ENCODE assay signal across 8 cellular contexts in the genomic region with DNA sequence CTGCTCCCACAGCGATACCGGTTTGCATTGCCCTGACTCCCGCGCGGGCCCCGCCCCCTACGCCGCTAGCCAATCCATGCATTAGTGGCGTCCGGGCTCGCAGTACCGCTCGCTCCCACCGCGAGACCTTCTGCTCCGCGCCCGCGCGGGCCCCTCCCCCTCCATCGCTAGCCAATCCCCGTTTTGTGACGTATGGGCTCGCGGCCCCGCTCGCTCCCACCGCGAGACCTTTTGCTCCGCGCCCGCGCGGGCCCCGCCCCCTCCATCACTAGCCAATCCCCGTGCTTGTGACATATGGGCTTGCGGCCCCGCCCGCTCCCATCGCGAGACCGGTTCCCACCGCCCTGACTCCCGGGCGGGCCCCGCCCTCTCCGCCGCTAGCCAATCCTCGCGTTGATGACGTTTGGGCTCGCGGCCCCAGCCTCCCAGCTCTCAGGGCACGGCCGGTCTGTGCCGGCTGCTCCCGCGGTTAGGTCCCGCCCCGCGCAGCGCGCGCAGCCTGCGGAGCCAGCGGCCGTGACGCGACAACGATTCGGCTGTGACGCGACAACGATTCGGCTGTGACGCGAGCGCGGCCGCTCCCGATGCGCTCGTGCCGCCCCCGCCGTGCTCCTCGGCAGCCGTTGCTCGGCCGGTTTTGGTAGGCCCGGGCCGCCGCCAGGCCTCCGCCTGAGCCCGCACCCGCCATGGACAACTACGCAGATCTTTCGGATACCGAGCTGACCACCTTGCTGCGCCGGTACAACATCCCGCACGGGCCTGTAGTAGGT. TPM values are rescaled to one million over a fixed set of nuclear protein-coding genes. Genes with fewer than 3 reads are reported as not detected.
DNase-seq lines count a peak whose midpoint lies in the region; ATAC-seq and TF ChIP-seq lines count a peak whose summit lies in the region.

EMD (plus strand) TSS at position 497 of the 770 bp plus-strand sequence; CDS start at position 687, 190 bp downstream.

- no CpG with 5 or more reads among the region's 103 CpGs for WGBS in trophoblast cell (ENCODE audit: extremely low coverage, insufficient coverage, insufficient read length)
- 59% methylated on average over 101 of the region's 103 CpGs; no CpG with 5 or more reads in 1 of the 2 donors for WGBS in transverse colon (ENCODE audit: low coverage in 1 of 2), 2 donors

- in situ Hi-C loops in transverse colon (cut with MboI; ENCODE audit: low pct_ligation_motif_present in 1 of 4, low pct_unique_long_range_greater_than_20kb in 1 of 4, low sequenced_read_pairs in 3 of 4) = no loop called here

- H3K9me3 ChIP-seq in adipocyte (ENCODE audit: control insufficient read depth, low read length) (no peaks in the 10 kb centered on the region), trophoblast cell (ENCODE audit: insufficient read depth, low read depth, low read length) (no peaks in the 10 kb centered on the region), transverse colon (no peaks in the 10 kb centered on the region)

- H2AK5ac ChIP-seq in trophoblast cell (ENCODE audit: low read length) = peak within 1 kb of the TSS; percentile 88

- peak; percentile 81 for TF ChIP-seq POLR2A in transverse colon (IDR thresholded peaks at IDR 0.05)

- H4K8ac ChIP-seq in trophoblast cell (ENCODE audit: low read depth, low read length) = peak within 1 kb of the TSS; percentile 91

- H3K4me1 ChIP-seq in adipocyte (ENCODE audit: control insufficient read depth, insufficient read depth, low read length) (peaks cover 12% of the 10 kb centered on the region), trophoblast cell (ENCODE audit: control insufficient read depth in 1 of 2, insufficient read depth in 2 of 2, low read length in 2 of 2) (peaks cover 14 to 18% of the 10 kb centered on the region in 2 experiments), transverse colon (peaks cover 0 to 20% (median 10%) of the 10 kb centered on the region in 4 donors)

- peak within 1 kb of the TSS; percentile 89 for H2AFZ ChIP-seq in trophoblast cell (ENCODE audit: insufficient read depth, low read length, poor library complexity)

- H3K4me3 ChIP-seq in GM12864 (ENCODE audit: low read depth, low read length) = peak within 1 kb of the TSS; percentile 88
- peak within 1 kb of the TSS; percentile 86 for H3K4me3 ChIP-seq in adipocyte (ENCODE audit: low read length)
- peak within 1 kb of the TSS; percentile 93 for H3K4me3 ChIP-seq in trophoblast cell (ENCODE audit: low read depth, low read length)
- peak within 1 kb of the TSS; percentile 62 to 92 (median 80) for H3K4me3 ChIP-seq in transverse colon

- H3K23ac ChIP-seq in trophoblast cell (ENCODE audit: low read length) = no peak within 1 kb of the TSS

- peak within 1 kb of the TSS; percentile 96 for H3K4me2 ChIP-seq in trophoblast cell (ENCODE audit: low read length)

- peak within 1 kb of the TSS; percentile 93 for H3K14ac ChIP-seq in trophoblast cell (ENCODE audit: low read length)

- H3K36me3 ChIP-seq in adipocyte (ENCODE audit: control insufficient read depth, insufficient read depth, low read length, severe bottlenecking) (peaks cover 2% of the 10 kb centered on the region), trophoblast cell (ENCODE audit: control insufficient read depth in 1 of 2, insufficient read depth in 2 of 2, low read length in 2 of 2) (peaks cover 7 to 15% of the 10 kb centered on the region in 2 experiments), transverse colon (no peaks in the 10 kb centered on the region)

- H3K9ac ChIP-seq in adipocyte (ENCODE audit: low read length) (peak within 1 kb of the TSS; percentile 94), trophoblast cell (ENCODE audit: low read length) (peak within 1 kb of the TSS; percentile 97)

- no peaks in the 10 kb centered on the region for H3K27me3 ChIP-seq in adipocyte (replicated peaks; ENCODE audit: control insufficient read depth, insufficient read depth, low read length)
- no peaks in the 10 kb centered on the region for H3K27me3 ChIP-seq in trophoblast cell (ENCODE audit: insufficient read depth, low read length)
- no peaks in the 10 kb centered on the region for H3K27me3 ChIP-seq in transverse colon

- ATAC-seq in HG02759 (IDR thresholded peaks at IDR 0.05; ENCODE audit: unreplicated experiment) (peak; percentile 83), Right ventricle myocardium superior (ENCODE audit: poor library complexity) (peak; percentile 91)

- H2BK120ac ChIP-seq in trophoblast cell (ENCODE audit: insufficient read depth, low read length, poor library complexity) = peak within 1 kb of the TSS; percentile 85

- no peak for TF ChIP-seq CTCF in GM12864 (IDR thresholded peaks at IDR 0.05; ENCODE audit: low read depth, low read length, missing control alignments)
- TF ChIP-seq CTCF in transverse colon (IDR thresholded peaks at IDR 0.05) = peak in 2 of 5 experiments; percentile 14 to 26

- peak within 1 kb of the TSS; percentile 97 for H3K18ac ChIP-seq in trophoblast cell (ENCODE audit: low read length)

- peak within 1 kb of the TSS; percentile 90 for H4K91ac ChIP-seq in trophoblast cell (ENCODE audit: low read depth, low read length)

- TF ChIP-seq EP300 in transverse colon (IDR thresholded peaks at IDR 0.05; ENCODE audit: low read depth) = peak; percentile 22

- DNase-seq in GM12864 (ENCODE audit: low read depth) (peak; percentile 87), NCI-H1417 treated with DMSO at 0.1 percent for 48 hours (lab: John Stamatoyannopoulos, UW) (peak; percentile 94), SW480 (ENCODE audit: low spot score) (peak; percentile 97), adipocyte (ENCODE audit: low read depth) (peak; percentile 96), Right ventricle myocardium superior (peak; percentile 99), trophoblast cell (peak; percentile 95 to 96), transverse colon (peak; percentile 97)

- peak within 1 kb of the TSS; percentile 97 for H4K12ac ChIP-seq in trophoblast cell (ENCODE audit: low read depth, low read length)

- intact Hi-C loops in Right ventricle myocardium superior (cut with DNase I) = no loop called here
- intact Hi-C loops in transverse colon (cut with DNase I; ENCODE audit: low total_unique reads) = no loop called here

- peak within 1 kb of the TSS; percentile 81 for H3K4ac ChIP-seq in trophoblast cell (ENCODE audit: low read depth, low read length)

- peaks cover 23% of the 10 kb centered on the region for H3K79me2 ChIP-seq in trophoblast cell (ENCODE audit: control insufficient read depth, insufficient read depth, low read length, poor library complexity)

- peaks cover 20% of the 10 kb centered on the region for H3K79me1 ChIP-seq in trophoblast cell (ENCODE audit: low read length)

- peak within 1 kb of the TSS; percentile 87 for H2BK5ac ChIP-seq in trophoblast cell (ENCODE audit: low read depth, low read length, poor library complexity)

- peak within 1 kb of the TSS; percentile 94 for H3K27ac ChIP-seq in trophoblast cell (ENCODE audit: low read depth, low read length)
- H3K27ac ChIP-seq in transverse colon = peak within 1 kb of the TSS; percentile 95 to 99 (median 98)

- H2BK12ac ChIP-seq in trophoblast cell (ENCODE audit: low read length) = no peak within 1 kb of the TSS

RNA-seq across cellular contexts. Expression of gene EMD, which starts in this region (rescaled TPM):
- 49.2 TPM for total RNA-seq in Right ventricle myocardium superior
- 70.7 and 72.7 TPM in 2 replicates for polyA plus RNA-seq in trophoblast cell (2013)
- total RNA-seq in transverse colon = 10 to 100 TPM; 27.3 to 89.8 (median 55.5) TPM

Comparison
In these comparisons a context has a peak if more than half of its experiments do, and no peak if none do; other contexts are left out.
1. Peak in every context shown above with its lines: DNase-seq, ATAC-seq, H3K4me3 ChIP-seq and H3K27ac ChIP-seq.